ENCODE assay signal across 1 cellular context in the genomic region with DNA sequence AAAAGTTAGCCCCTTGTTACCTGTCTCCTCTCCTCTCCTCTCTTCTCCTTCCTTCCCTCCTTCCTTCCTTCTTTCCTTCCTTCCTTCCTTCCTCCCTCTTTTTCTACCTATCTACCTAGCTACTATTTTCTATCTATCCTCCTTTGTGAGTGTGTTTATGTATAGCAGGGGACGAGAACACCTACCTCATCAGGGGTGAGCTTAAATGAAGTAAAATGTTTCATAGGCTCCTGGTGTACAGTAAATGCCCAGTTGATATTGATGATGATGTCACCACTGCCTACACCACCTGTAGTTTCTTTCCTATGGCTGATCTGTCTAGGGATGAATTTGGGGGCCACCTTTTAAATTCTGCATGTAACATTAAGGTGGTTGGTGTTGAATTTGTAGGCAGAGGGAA.
TF ChIP-seq lines count a peak whose summit lies in the region.

No MANE protein-coding gene starts in this region.

TF ChIP-seq in GM12878, 131 proteins besides CTCF, POLR2A, EP300 and RAD21:
- TF ChIP-seq YY1 (IDR thresholded peaks at IDR 0.05; ENCODE audit: low read depth, low read length) (no peak), RUNX3 (IDR thresholded peaks at IDR 0.05; ENCODE audit: low read length) (no peak), CBX3 (IDR thresholded peaks at IDR 0.05; ENCODE audit: borderline replicate concordance, low read depth) (no peak), ATF7 (IDR thresholded peaks at IDR 0.05; ENCODE audit: low read depth) (peak; percentile 43; the same call in 1 of the 2 replicates), RB1 (IDR thresholded peaks at IDR 0.05; ENCODE audit: borderline replicate concordance) (no peak), TBL1XR1 (IDR thresholded peaks at IDR 0.05; ENCODE audit: low read depth, low read length) (no peak)
